1 cellular context compared by ENCODE assay signal in genomic region chr4:64883087-64883926, GRCh38.
TF ChIP-seq lines count a peak whose summit lies in the region.

No MANE protein-coding gene starts in this region.

TF ChIP-seq in WTC11, 78 proteins besides CTCF, POLR2A, EP300 and RAD21 (continued from another document):
- TF ChIP-seq PREB (CRISPR knock-in tag; IDR thresholded peaks at IDR 0.05; ENCODE audit: borderline replicate concordance) (no peak), ZNF219 (CRISPR knock-in tag; IDR thresholded peaks at IDR 0.05; ENCODE audit: borderline replicate concordance) (no peak), MAX (CRISPR knock-in tag; IDR thresholded peaks at IDR 0.05) (no peak), MLX (CRISPR knock-in tag; IDR thresholded peaks at IDR 0.05) (no peak), PRRX2 (CRISPR knock-in tag; IDR thresholded peaks at IDR 0.05) (no peak), TP53 (CRISPR knock-in tag; IDR thresholded peaks at IDR 0.05) (no peak), GRHL2 (CRISPR knock-in tag; IDR thresholded peaks at IDR 0.05; ENCODE audit: insufficient replicate concordance, severe bottlenecking) (no peak), ZNF232 (CRISPR knock-in tag; IDR thresholded peaks at IDR 0.05) (no peak), USF2 (CRISPR knock-in tag; IDR thresholded peaks at IDR 0.05) (no peak), SMAD3 (CRISPR knock-in tag; IDR thresholded peaks at IDR 0.05; ENCODE audit: borderline replicate concordance) (no peak), NFYB (CRISPR knock-in tag; conservative IDR thresholded peaks at IDR 0.05; ENCODE audit: low read depth) (no peak), TEAD4 (CRISPR knock-in tag; IDR thresholded peaks at IDR 0.05) (no peak), ZBTB21 (CRISPR knock-in tag; IDR thresholded peaks at IDR 0.05; ENCODE audit: borderline replicate concordance) (no peak), CDX4 (CRISPR knock-in tag; IDR thresholded peaks at IDR 0.05; ENCODE audit: borderline replicate concordance) (no peak)
